Comparison of ENCODE assay signal across 1 cellular context in genomic region chr22:35477911-35478582, GRCh38.
A peak's percentile ranks its signal among the peaks of the same experiment; 100 is the strongest.
TF ChIP-seq lines count a peak whose summit lies in the region.

No MANE protein-coding gene starts in this region.

TF ChIP-seq in HEK293, 187 proteins besides CTCF, POLR2A, EP300 and RAD21 (continued from another document):
- TF ChIP-seq ZNF354C (tag by site-specific recombination; IDR thresholded peaks at IDR 0.05; ENCODE audit: borderline replicate concordance, low read depth) (no peak), SCRT1 (tag by site-specific recombination; IDR thresholded peaks at IDR 0.05; ENCODE audit: borderline replicate concordance) (no peak), ZNF138 (tag by site-specific recombination; IDR thresholded peaks at IDR 0.05; ENCODE audit: borderline replicate concordance) (no peak), ZNF394 (tag by site-specific recombination; IDR thresholded peaks at IDR 0.05; ENCODE audit: borderline replicate concordance) (0 out of 2 replicates have a peak, but pooled peaks have one; percentile 36), ZNF148 (tag by site-specific recombination; IDR thresholded peaks at IDR 0.05; ENCODE audit: borderline replicate concordance) (no peak), ZNF501 (tag by site-specific recombination; IDR thresholded peaks at IDR 0.05) (no peak), ZIC2 (tag by site-specific recombination; IDR thresholded peaks at IDR 0.05) (no peak), ZNF248 (tag by site-specific recombination; IDR thresholded peaks at IDR 0.05) (no peak), ZBTB17 (tag by site-specific recombination; IDR thresholded peaks at IDR 0.05) (peak; percentile 34; the same call in 1 of the 2 replicates), ZNF266 (tag by site-specific recombination; IDR thresholded peaks at IDR 0.05; ENCODE audit: low read depth) (no peak), ZBTB44 (tag by site-specific recombination; IDR thresholded peaks at IDR 0.05) (no peak), ZFP69B (tag by site-specific recombination; IDR thresholded peaks at IDR 0.05) (no peak), ZNF549 (tag by site-specific recombination; IDR thresholded peaks at IDR 0.05) (no peak), ZNF544 (tag by site-specific recombination; IDR thresholded peaks at IDR 0.05) (no peak), ZNF16 (tag by site-specific recombination; IDR thresholded peaks at IDR 0.05; ENCODE audit: low read depth) (no peak), ZNF146 (tag by site-specific recombination; IDR thresholded peaks at IDR 0.05) (no peak), ZNF76 (tag by site-specific recombination; IDR thresholded peaks at IDR 0.05; ENCODE audit: borderline replicate concordance, low read depth) (no peak), ZNF514 (tag by site-specific recombination; IDR thresholded peaks at IDR 0.05) (no peak), ZNF624 (tag by site-specific recombination; IDR thresholded peaks at IDR 0.05) (no peak), ZBTB20 (tag by site-specific recombination; IDR thresholded peaks at IDR 0.05) (no peak), ZXDB (tag by site-specific recombination; IDR thresholded peaks at IDR 0.05) (peak; percentile 74), ZBTB11 (tag by site-specific recombination; conservative IDR thresholded peaks at IDR 0.05; ENCODE audit: low read depth) (no peak), ZNF48 (tag by site-specific recombination; IDR thresholded peaks at IDR 0.05) (no peak), ZFP37 (tag by site-specific recombination; IDR thresholded peaks at IDR 0.05) (0 out of 2 replicates have a peak, but pooled peaks have one; percentile 12), ZNF830 (tag by site-specific recombination; IDR thresholded peaks at IDR 0.05; ENCODE audit: low read depth) (no peak), ZNF529 (tag by site-specific recombination; IDR thresholded peaks at IDR 0.05; ENCODE audit: insufficient replicate concordance) (no peak), ZNF658 (tag by site-specific recombination; IDR thresholded peaks at IDR 0.05) (no peak), ZNF692 (tag by site-specific recombination; IDR thresholded peaks at IDR 0.05) (peak; percentile 54; the same call in 1 of the 2 replicates), ZBTB48 (tag by site-specific recombination; IDR thresholded peaks at IDR 0.05) (peak; percentile 50), ZNF654 (tag by site-specific recombination; IDR thresholded peaks at IDR 0.05; ENCODE audit: low read depth) (no peak), ZNF366 (tag by site-specific recombination; conservative IDR thresholded peaks at IDR 0.05) (no peak; the same call in 1 of the 2 replicates), ZNF211 (tag by site-specific recombination; IDR thresholded peaks at IDR 0.05; ENCODE audit: low read depth) (no peak), ZNF645 (tag by site-specific recombination; IDR thresholded peaks at IDR 0.05) (no peak), ZNF433 (tag by site-specific recombination; IDR thresholded peaks at IDR 0.05; ENCODE audit: low read depth) (no peak), ZNF707 (tag by site-specific recombination; IDR thresholded peaks at IDR 0.05) (no peak), ZNF214 (tag by site-specific recombination; IDR thresholded peaks at IDR 0.05; ENCODE audit: borderline replicate concordance) (no peak), ZNF626 (tag by site-specific recombination; IDR thresholded peaks at IDR 0.05) (no peak), ZNF623 (tag by site-specific recombination; IDR thresholded peaks at IDR 0.05) (no peak), ZNF558 (tag by site-specific recombination; IDR thresholded peaks at IDR 0.05) (no peak; the same call in 1 of the 2 replicates), ZBTB10 (tag by site-specific recombination; IDR thresholded peaks at IDR 0.05) (peak; percentile 59; the same call in 1 of the 2 replicates), YY1 (tag by site-specific recombination; IDR thresholded peaks at IDR 0.05) (no peak), TRIM28 (IDR thresholded peaks at IDR 0.05; ENCODE audit: borderline replicate concordance, low read length) (no peak), ZNF704 (tag by site-specific recombination; IDR thresholded peaks at IDR 0.05) (no peak), WT1 (tag by site-specific recombination; IDR thresholded peaks at IDR 0.05) (peak; percentile 43; the same call in 1 of the 2 replicates), AEBP2 (tag by site-specific recombination; IDR thresholded peaks at IDR 0.05; ENCODE audit: borderline replicate concordance) (no peak), ZNF133 (tag by site-specific recombination; IDR thresholded peaks at IDR 0.05) (no peak)
